In genomic region chr5:149473441-149473840, GRCh38 we compare ENCODE assay signal across 23 cellular contexts.
A peak's percentile ranks its signal among the peaks of the same experiment; 100 is the strongest.
DNase-seq lines count a peak whose midpoint lies in the region; TF ChIP-seq lines count a peak whose summit lies in the region.
"Had no signal": no experiment of that assay in that cellular context is flagged by ENCODE, and none has a peak within 500 bp of the region (broad histone marks: within the 10 kb centered on the region; RNA-seq: fewer than 3 reads in every experiment).

No MANE protein-coding gene starts in this region.

- no peak overlapping the region for H3K18ac ChIP-seq in mesenchymal stem cell (ENCODE audit: low read depth in 1 of 2, low read length in 2 of 2)

- no peak for TF ChIP-seq EP300 in suprapubic skin (IDR thresholded peaks at IDR 0.05)

- H3K9me3 Mint-ChIP-seq in brain = no peaks in the 10 kb centered on the region
- H3K9me3 Mint-ChIP-seq: CD4-positive, alpha-beta T cell had no signal

- H3K23ac ChIP-seq in mesenchymal stem cell (ENCODE audit: low read length in 2 of 2) = no peak overlapping the region

- H3K36me3 ChIP-seq in Peyer's patch (no peaks in the 10 kb centered on the region), mesenchymal stem cell (ENCODE audit: control insufficient read depth in 1 of 2, insufficient read depth in 2 of 2, low read depth in 1 of 2, low read length in 2 of 2) (no peaks in the 10 kb centered on the region), suprapubic skin (no peaks in the 10 kb centered on the region)
- H3K36me3 ChIP-seq: BLaER1 had no signal

- peaks cover 0 to 41% (median 5%) of the 10 kb centered on the region in 4 donors for H3K4me1 ChIP-seq in Peyer's patch
- peaks cover 14% of the 10 kb centered on the region for H3K4me1 ChIP-seq in mesenchymal stem cell (ENCODE audit: control insufficient read depth, insufficient read depth, low read depth, low read length)
- peaks cover 42% of the 10 kb centered on the region for H3K4me1 ChIP-seq in suprapubic skin
- H3K4me1 ChIP-seq: BLaER1 had no signal

- no peak overlapping the region for H3K4me2 ChIP-seq in mesenchymal stem cell (ENCODE audit: low read length, poor library complexity, severe bottlenecking)
- H3K4me2 ChIP-seq: BLaER1, KMS-11, SK-N-SH had no signal

- no peak overlapping the region for H2BK15ac ChIP-seq in mesenchymal stem cell (ENCODE audit: low read depth, poor library complexity, severe bottlenecking)

- no peak overlapping the region for H2AK5ac ChIP-seq in mesenchymal stem cell (ENCODE audit: low read length, severe bottlenecking)

- H3K27ac ChIP-seq in Peyer's patch (peak overlapping the region in 3 of 4 donors; percentile 51 to 90 (median 79)), mesenchymal stem cell (ENCODE audit: low read length, poor library complexity, severe bottlenecking) (no peak overlapping the region), suprapubic skin (peak overlapping the region; percentile 83)
- H3K27ac ChIP-seq: BLaER1, GM23248, KMS-11 had no signal

- TF ChIP-seq POLR2A in Peyer's patch (IDR thresholded peaks at IDR 0.05) = no peak
- TF ChIP-seq POLR2A in suprapubic skin (IDR thresholded peaks at IDR 0.05) = no peak

- peaks cover 34% of the 10 kb centered on the region for H3K4me1 Mint-ChIP-seq in brain

- no peaks in the 10 kb centered on the region for H3K27me3 ChIP-seq in Peyer's patch
- H3K27me3 ChIP-seq in mesenchymal stem cell (ENCODE audit: control insufficient read depth in 1 of 2, insufficient read depth in 1 of 2, low read length in 2 of 2) = no peaks in the 10 kb centered on the region
- H3K27me3 ChIP-seq in suprapubic skin = no peaks in the 10 kb centered on the region
- H3K27me3 ChIP-seq: BLaER1 had no signal

- H2AFZ ChIP-seq in mesenchymal stem cell (ENCODE audit: low read depth, low read length) = no peak overlapping the region
- H2AFZ ChIP-seq: GM23248 had no signal

- H2BK120ac ChIP-seq in mesenchymal stem cell (ENCODE audit: low read depth, low read length) = no peak overlapping the region

- no peaks in the 10 kb centered on the region for H3K79me1 ChIP-seq in mesenchymal stem cell (replicated peaks; ENCODE audit: low read length, poor library complexity, severe bottlenecking)

- no peak overlapping the region for H2BK5ac ChIP-seq in mesenchymal stem cell (ENCODE audit: low read depth, low read length, poor library complexity, severe bottlenecking)

- peak in 1 of 3 donors; percentile 51 for DNase-seq in Peyer's patch
- no peak for DNase-seq in mesenchymal stem cell
- DNase-seq in suprapubic skin (ENCODE audit: low spot score in 2 of 2) = peak in 1 of 2 donors; percentile 30
- no peak for DNase-seq in NCI-H2029 treated with DMSO at 0.1 percent for 48 hours (lab: John Stamatoyannopoulos, UW)
- DNase-seq in LoVo (ENCODE audit: low spot score) = no peak
- DNase-seq in activated naive CD4-positive, alpha-beta T cell treated with anti-CD3 and anti-CD28 coated beads, Interleukin-2, amount 50 U/mL, for 16 hours = no peak
- DNase-seq: ACHN; CD4-positive, alpha-beta T cell; COR-L47; DMS 273 treated with DMSO at 0.1 percent for 48 hours; DMS79 treated with DMSO at 0.1 percent for 48 hours; GM23248; H9; NCI-H1417; NCI-H1694 treated with DMSO at 0.1 percent for 48 hours; NCI-H446 treated with DMSO at 0.1 percent for 48 hours; NCI-H526 treated with DMSO at 0.1 percent for 48 hours; SIG-M5; SK-N-SH had no signal

- H3K9ac ChIP-seq in mesenchymal stem cell (ENCODE audit: low read length) = no peak overlapping the region
- H3K9ac ChIP-seq: BLaER1, GM23248, KMS-11, SK-N-SH had no signal

- H3K4me3 ChIP-seq in Peyer's patch (no peak overlapping the region), mesenchymal stem cell (ENCODE audit: insufficient read depth in 1 of 2, low read depth in 1 of 2, low read length in 2 of 2) (no peak overlapping the region), suprapubic skin (no peak overlapping the region)
- H3K4me3 ChIP-seq: BLaER1, GM12878, GM23248 had no signal

- 90% methylated on average over 7 of the region's 7 CpGs for WGBS in mesenchymal stem cell
- 85% methylated on average over 7 of the region's 7 CpGs for WGBS in suprapubic skin

- no peaks in the 10 kb centered on the region for H3K27me3 Mint-ChIP-seq in brain
- H3K27me3 Mint-ChIP-seq: CD4-positive, alpha-beta T cell had no signal

- H2BK12ac ChIP-seq in mesenchymal stem cell (ENCODE audit: low read length in 2 of 2) = no peak overlapping the region

- H3K9me3 ChIP-seq in Peyer's patch = no peaks in the 10 kb centered on the region
- no peaks in the 10 kb centered on the region for H3K9me3 ChIP-seq in mesenchymal stem cell (ENCODE audit: control insufficient read depth, low read length)
- no peaks in the 10 kb centered on the region for H3K9me3 ChIP-seq in suprapubic skin
- H3K9me3 ChIP-seq: BLaER1, SK-N-SH had no signal

- H4K8ac ChIP-seq in mesenchymal stem cell (ENCODE audit: low read length) = peak overlapping the region; percentile 37

- H3K4ac ChIP-seq in mesenchymal stem cell (ENCODE audit: low read depth in 1 of 2, low read length in 2 of 2) = no peak overlapping the region

- H3K27ac Mint-ChIP-seq in brain = peak overlapping the region in 3 of 5 experiments; percentile 6 to 74 (median 12)
- H3K27ac Mint-ChIP-seq: CD4-positive, alpha-beta T cell; H9 had no signal

- H3K36me3 Mint-ChIP-seq in brain = no peaks in the 10 kb centered on the region

- no peak overlapping the region for H4K91ac ChIP-seq in mesenchymal stem cell (ENCODE audit: low read length)

- H3K4me3 Mint-ChIP-seq in brain = no peak overlapping the region
- H3K4me3 Mint-ChIP-seq: CD4-positive, alpha-beta T cell; H9 had no signal

- TF ChIP-seq CTCF in Peyer's patch (IDR thresholded peaks at IDR 0.05) (no peak), brain (conservative IDR thresholded peaks at IDR 0.05) (no peak), suprapubic skin (IDR thresholded peaks at IDR 0.05) (no peak)

- no peak overlapping the region for H3K14ac ChIP-seq in mesenchymal stem cell (ENCODE audit: low read length in 2 of 2)
